Comparison of ENCODE assay signal across 8 cellular contexts in genomic region chr2:172103471-172104292, GRCh38. TPM values are rescaled to one million over a fixed set of nuclear protein-coding genes. Genes with fewer than 3 reads are reported as not detected.
DNase-seq lines count a peak whose midpoint lies in the region; ATAC-seq and TF ChIP-seq lines count a peak whose summit lies in the region.

No MANE protein-coding gene starts in this region.

- peak; percentile 60 for ATAC-seq in body of pancreas
- no peak for ATAC-seq in GM18909 (IDR thresholded peaks at IDR 0.05; ENCODE audit: poor library complexity, unreplicated experiment)

- H3K4me1 ChIP-seq in body of pancreas (peaks cover 63% of the 10 kb centered on the region), spleen (peaks cover 49 to 89% (median 74%) of the 10 kb centered on the region in 6 donors)

- H3K27me3 ChIP-seq in body of pancreas (peaks cover 10 to 84% of the 10 kb centered on the region in 2 donors), spleen (replicated peaks in 1 of 7) (peaks cover 26 to 100% (median 100%) of the 10 kb centered on the region in 7 donors)

- H3K4me3 ChIP-seq in body of pancreas, result no peak overlapping the region
- 0 out of 2 replicates have a peak overlapping the region, but pooled peaks have one; percentile 56 for H3K4me3 ChIP-seq in iPS-18c (ENCODE audit: insufficient read depth, low read depth, low read length)
- peak overlapping the region in 6 of 8 donors; percentile 62 to 80 (median 67) for H3K4me3 ChIP-seq in spleen

- peak; percentile 66 to 91 (median 83) for TF ChIP-seq CTCF in body of pancreas (IDR thresholded peaks at IDR 0.05)
- TF ChIP-seq CTCF in spleen (IDR thresholded peaks at IDR 0.05 in 8 of 11, conservative IDR thresholded peaks at IDR 0.05 in 3 of 11), result peak; percentile 62 to 94 (median 88)

- H3K36me3 ChIP-seq in body of pancreas (replicated peaks in 1 of 2; ENCODE audit: insufficient read depth in 1 of 2, low read depth in 2 of 2), result no peaks in the 10 kb centered on the region
- no peaks in the 10 kb centered on the region for H3K36me3 ChIP-seq in spleen

- H3K9me3 ChIP-seq in body of pancreas, result no peaks in the 10 kb centered on the region
- no peaks in the 10 kb centered on the region for H3K9me3 ChIP-seq in iPS-18c (ENCODE audit: control insufficient read depth, insufficient read depth, low read length)
- no peaks in the 10 kb centered on the region for H3K9me3 ChIP-seq in spleen

- DNase-seq in NCI-H146 (lab: John Stamatoyannopoulos, UW), result peak; percentile 83
- DNase-seq in NCI-H146 treated with DMSO at 0.1 percent for 48 hours (lab: John Stamatoyannopoulos, UW; ENCODE audit: unreplicated experiment), result no peak
- peak; percentile 64 for DNase-seq in NCI-H1092 treated with DMSO at 0.1 percent for 48 hours (lab: John Stamatoyannopoulos, UW)
- peak; percentile 76 for DNase-seq in T1000 (lab: John Stamatoyannopoulos, UW)
- peak; percentile 73 to 83 (median 80) for DNase-seq in body of pancreas
- DNase-seq in spleen, result peak; percentile 95

- 4 to 5% methylated on average over 25 of the region's 25 CpGs for whole genome bisulfite sequencing in body of pancreas, 2 donors
- WGBS in spleen, 5 donors, result 1 to 3% (median 2%) methylated on average over 25 of the region's 25 CpGs

- H3K27ac ChIP-seq in body of pancreas (no peak overlapping the region), spleen (no peak overlapping the region)

- intact Hi-C loops in body of pancreas (cut with DNase I), result loop anchor here (10.0 kb wide), 1 partner anchor 289 kb away; no protein-coding TSS in a partner anchor
- intact Hi-C loops in spleen (cut with DNase I; ENCODE audit: low total_unique reads), result loop anchor here (10.0 kb wide), 3 partner anchors 289 to 1129 kb away; no protein-coding TSS in a partner anchor

- TF ChIP-seq POLR2A in body of pancreas (IDR thresholded peaks at IDR 0.05), result no peak
- no peak for TF ChIP-seq POLR2A in spleen (IDR thresholded peaks at IDR 0.05)

RNA-seq across cellular contexts. Expression of gene DLX2, which starts 1.0 kb away (rescaled TPM):
- total RNA-seq in body of pancreas, result not detected
- total RNA-seq in spleen, result not detected
- under 1 TPM in 1 of 3 donors, not detected in 2; 0.06 TPM for polyA plus RNA-seq in spleen

RNA-seq across cellular contexts. Expression of gene DLX1, which starts 18.4 kb away (rescaled TPM):
- total RNA-seq in body of pancreas (not detected), spleen (not detected)
- polyA plus RNA-seq in spleen, result under 1 TPM in 1 of 3 donors, not detected in 2; 0.16 TPM

Comparison
In these comparisons a context has a peak if more than half of its experiments do, and no peak if none do; other contexts are left out.
1. H3K4me3 ChIP-seq: peak in iPS-18c (single experiment) and spleen (6 of 8); none in body of pancreas (0 of 2).